1 cellular context compared by ENCODE assay signal in genomic region chr7:68688416-68689086, GRCh38.
TF ChIP-seq lines count a peak whose summit lies in the region.

No MANE protein-coding gene starts in this region.

TF ChIP-seq in WTC11, 78 proteins besides CTCF, POLR2A, EP300 and RAD21 (continued from another document):
- TF ChIP-seq HMGXB4 (CRISPR knock-in tag; IDR thresholded peaks at IDR 0.05) (no peak), ATF2 (CRISPR knock-in tag; IDR thresholded peaks at IDR 0.05; ENCODE audit: borderline replicate concordance, low read depth) (no peak), ZNF281 (CRISPR knock-in tag; IDR thresholded peaks at IDR 0.05) (no peak)
